ENCODE assay signal across 8 cellular contexts in genomic region chr2:148645135-148645924, GRCh38.
DNase-seq lines count a peak whose midpoint lies in the region; ATAC-seq lines count a peak whose summit lies in the region.

No MANE protein-coding gene starts in this region.

- ATAC-seq in HG02610 (IDR thresholded peaks at IDR 0.05; ENCODE audit: unreplicated experiment), result peak; percentile 45

- DNase-seq in GM04504 (ENCODE audit: low read depth) (peak; percentile 83), NCI-H1048 (lab: John Stamatoyannopoulos, UW) (peak; percentile 80), SK-N-MC (ENCODE audit: low read depth, low spot score) (peak; percentile 72), germinal center (ENCODE audit: low spot score) (peak; percentile 86), non-pigmented ciliary epithelial cell (ENCODE audit: low read depth) (peak; percentile 35), superior temporal gyrus (ENCODE audit: extremely low spot score) (peak; percentile 98)

- no peaks in the 10 kb centered on the region for H3K36me3 ChIP-seq in SK-N-MC (ENCODE audit: insufficient read depth, low read length)

- peaks cover 45% of the 10 kb centered on the region for H3K4me1 Mint-ChIP-seq in activated naive CD4-positive, alpha-beta T cell treated with anti-CD3 and anti-CD28 coated beads, Interleukin-2, amount 50 U/mL, for 24 hours

- peak overlapping the region; percentile 94 for H3K4me3 ChIP-seq in SK-N-MC

- peak overlapping the region; percentile 95 for H3K27ac ChIP-seq in SK-N-MC

- H3K27me3 Mint-ChIP-seq in activated naive CD4-positive, alpha-beta T cell treated with anti-CD3 and anti-CD28 coated beads, Interleukin-2, amount 50 U/mL, for 24 hours, result no peaks in the 10 kb centered on the region

- H3K27ac Mint-ChIP-seq in activated naive CD4-positive, alpha-beta T cell treated with anti-CD3 and anti-CD28 coated beads, Interleukin-2, amount 50 U/mL, for 24 hours, result peak overlapping the region; percentile 97

- no peaks in the 10 kb centered on the region for H3K9me3 Mint-ChIP-seq in activated naive CD4-positive, alpha-beta T cell treated with anti-CD3 and anti-CD28 coated beads, Interleukin-2, amount 50 U/mL, for 24 hours

- H3K9me3 ChIP-seq in SK-N-MC (ENCODE audit: low read depth, low read length), result no peaks in the 10 kb centered on the region

- H3K4me3 Mint-ChIP-seq in activated naive CD4-positive, alpha-beta T cell treated with anti-CD3 and anti-CD28 coated beads, Interleukin-2, amount 50 U/mL, for 24 hours, result peak overlapping the region; percentile 98

- H3K9ac ChIP-seq in SK-N-MC (ENCODE audit: insufficient read length), result peak overlapping the region; percentile 92

- H3K36me3 Mint-ChIP-seq in activated naive CD4-positive, alpha-beta T cell treated with anti-CD3 and anti-CD28 coated beads, Interleukin-2, amount 50 U/mL, for 24 hours, result peaks cover 6% of the 10 kb centered on the region

Comparison
In these comparisons a context has a peak if more than half of its experiments do, and no peak if none do; other contexts are left out.
1. Peak in every context shown above with its lines: DNase-seq, ATAC-seq, H3K4me3 ChIP-seq and H3K27ac ChIP-seq.
2. DNase-seq: peak in every context shown above with its lines; median percentile 98 in superior temporal gyrus; 86 in germinal center; 83 in GM04504; 80 in NCI-H1048; 72 in SK-N-MC; 35 in non-pigmented ciliary epithelial cell.